In the genomic region with DNA sequence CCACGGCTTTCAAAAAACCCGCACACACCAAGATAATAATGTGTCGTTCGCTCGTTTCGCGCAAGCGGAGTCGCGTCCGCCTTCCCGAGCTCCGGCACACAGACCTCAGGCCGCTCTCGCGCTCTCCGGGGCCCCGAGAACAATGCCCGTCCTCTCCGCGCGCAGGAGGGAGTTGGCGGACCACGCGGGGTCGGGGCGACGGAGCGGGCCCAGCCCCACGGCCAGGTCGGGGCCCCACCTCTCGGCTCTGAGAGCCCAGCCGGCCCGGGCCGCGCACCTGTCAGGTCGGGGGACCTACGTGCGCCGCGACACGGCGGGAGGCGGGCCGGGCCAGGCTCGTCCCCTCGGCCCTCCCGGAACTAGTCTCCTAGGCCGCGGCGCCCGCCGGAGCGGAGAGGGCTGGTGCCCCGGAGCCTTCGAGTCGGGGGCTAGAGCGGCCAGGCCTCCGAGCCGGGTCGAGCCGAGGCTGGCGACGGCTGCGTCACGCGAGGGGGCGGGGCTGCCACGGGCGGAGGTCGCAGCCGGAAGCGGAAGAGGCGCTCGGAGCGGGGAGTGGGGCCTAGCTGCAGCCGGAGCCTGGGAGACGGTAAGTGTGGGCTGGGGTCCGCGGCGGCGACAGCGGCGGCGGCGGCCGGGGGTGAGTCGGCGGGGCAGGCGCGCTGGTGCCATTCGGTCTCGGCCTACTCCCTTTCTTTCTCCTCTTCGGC, we compare ENCODE assay signal across 7 cellular contexts. TPM values are rescaled to one million over a fixed set of nuclear protein-coding genes. Genes with fewer than 3 reads are reported as not detected.
A peak's percentile ranks its signal among the peaks of the same experiment; 100 is the strongest.
DNase-seq lines count a peak whose midpoint lies in the region; ATAC-seq, FAIRE-seq and TF ChIP-seq lines count a peak whose summit lies in the region.

Gene CLK3, plus strand, starts transcription at position 524 of the 707 bp plus-strand sequence. CDS start 3,361 bp downstream, outside the sequence.

- H3K9me3 Mint-ChIP-seq in astrocyte (ENCODE audit: unreplicated experiment): no peaks in the 10 kb centered on the region

- H4K20me1 ChIP-seq in astrocyte (ENCODE audit: insufficient read depth, low read length): peaks cover 42% of the 10 kb centered on the region

- H3K27me3 ChIP-seq in astrocyte (ENCODE audit: insufficient read depth, low read length): no peaks in the 10 kb centered on the region

- H3K27ac Mint-ChIP-seq in astrocyte (ENCODE audit: unreplicated experiment): peak within 1 kb of the TSS; percentile 91

- peaks cover 17% of the 10 kb centered on the region for H3K4me1 ChIP-seq in astrocyte (ENCODE audit: insufficient read depth, low read length)

- peak within 1 kb of the TSS; percentile 65 for H2AFZ ChIP-seq in astrocyte (ENCODE audit: low read depth, low read length)

- H3K36me3 ChIP-seq in astrocyte (ENCODE audit: insufficient read depth, low read length): peaks cover 7% of the 10 kb centered on the region

- H3K4me3 ChIP-seq in astrocyte (ENCODE audit: insufficient read depth, low read depth, low read length): peak within 1 kb of the TSS; percentile 86

- peak; percentile 66 for ATAC-seq in HG02973 (IDR thresholded peaks at IDR 0.05; ENCODE audit: unreplicated experiment)

- H3K4me2 ChIP-seq in astrocyte (ENCODE audit: low read length): peak within 1 kb of the TSS; percentile 87

- H3K9me3 ChIP-seq in astrocyte (ENCODE audit: insufficient read depth, low read depth, low read length): no peaks in the 10 kb centered on the region

- peak within 1 kb of the TSS; percentile 95 for H3K4me3 Mint-ChIP-seq in astrocyte (ENCODE audit: unreplicated experiment)

- H3K4me1 Mint-ChIP-seq in astrocyte (ENCODE audit: low read depth, unreplicated experiment): peaks cover 8% of the 10 kb centered on the region

- H3K36me3 Mint-ChIP-seq in astrocyte (ENCODE audit: low read depth, unreplicated experiment): peaks cover 6% of the 10 kb centered on the region

- peak; percentile 93 for FAIRE-seq in GM18507 (lab: Jason Lieb, UNC)
- FAIRE-seq in astrocyte (lab: Jason Lieb, UNC): no peak

- peak within 1 kb of the TSS; percentile 97 for H3K9ac ChIP-seq in astrocyte (ENCODE audit: low read length)

- H3K27me3 Mint-ChIP-seq in astrocyte (ENCODE audit: low read depth, unreplicated experiment): peaks cover 22% of the 10 kb centered on the region

- peaks cover 54% of the 10 kb centered on the region for H3K79me2 ChIP-seq in astrocyte (ENCODE audit: insufficient read depth, low read length)

- DNase-seq in GM18507 (ENCODE audit: extremely low spot score, insufficient read length, low read depth): peak; percentile 98
- peak; percentile 46 for DNase-seq in NCI-H2029 treated with DMSO at 0.1 percent for 48 hours (lab: John Stamatoyannopoulos, UW)
- DNase-seq in T-helper 22 cell (ENCODE audit: low read depth): peak; percentile 92
- DNase-seq in astrocyte (ENCODE audit: low read depth): peak; percentile 74
- peak; percentile 98 for DNase-seq in hepatic stellate cell (ENCODE audit: low spot score)
- DNase-seq in retina: peak; percentile 96

- H3K27ac ChIP-seq in astrocyte (ENCODE audit: low read depth, low read length): peak within 1 kb of the TSS; percentile 83

- TF ChIP-seq CTCF in astrocyte (IDR thresholded peaks at IDR 0.05; ENCODE audit: insufficient read depth, low read depth, low read length): no peak

RNA-seq across cellular contexts. Expression of gene CLK3, which starts in this region (rescaled TPM):
- 57.4 and 65.8 TPM in 2 replicates for total RNA-seq in astrocyte

Comparison
In these comparisons a context has a peak if more than half of its experiments do, and no peak if none do; other contexts are left out.
1. Peak in every context shown above with its lines: DNase-seq, ATAC-seq, H3K4me3 ChIP-seq and H3K27ac ChIP-seq.
2. DNase-seq: peak in every context shown above with its lines; median percentile 98 in GM18507; 98 in hepatic stellate cell; 96 in retina; 92 in T-helper 22 cell; 74 in astrocyte; 46 in NCI-H2029 treated with DMSO at 0.1 percent for 48 hours.